Comparison of ENCODE assay signal across 2 cellular contexts in the genomic region with DNA sequence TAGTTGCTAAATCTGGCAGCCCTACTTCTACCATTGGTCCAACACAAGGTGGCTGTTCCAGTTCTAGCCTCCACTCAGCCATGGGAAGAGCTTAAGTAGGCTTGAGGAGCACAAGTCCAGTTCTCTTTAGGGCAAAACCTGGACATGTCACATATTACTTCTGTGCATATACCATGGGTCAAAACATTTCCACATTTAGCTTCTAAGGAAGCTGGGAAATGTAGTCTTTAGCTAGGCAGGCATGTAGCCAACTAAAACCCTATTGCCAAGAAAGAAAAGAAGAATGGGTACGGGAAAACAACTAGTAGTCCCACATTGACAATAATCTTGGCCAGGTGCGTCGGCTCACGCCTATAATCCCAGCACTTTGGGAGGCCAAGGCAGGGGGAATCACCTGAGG.
A peak's percentile ranks its signal among the peaks of the same experiment; 100 is the strongest.
TF ChIP-seq lines count a peak whose summit lies in the region.

No MANE protein-coding gene starts in this region.

TF ChIP-seq in GM23338, 12 proteins besides CTCF, POLR2A, EP300 and RAD21:
- TF ChIP-seq EZH2 (IDR thresholded peaks at IDR 0.05; ENCODE audit: low read depth, unreplicated experiment) (no peak), POLR2AphosphoS5 (IDR thresholded peaks at IDR 0.05; ENCODE audit: low read depth) (no peak), ZNF114 (CRISPR knock-in tag; IDR thresholded peaks at IDR 0.05) (no peak), JUNB (IDR thresholded peaks at IDR 0.05; ENCODE audit: unreplicated experiment) (no peak), CREB1 (CRISPR knock-in tag; IDR thresholded peaks at IDR 0.05; ENCODE audit: low read depth) (no peak), STAT1 (IDR thresholded peaks at IDR 0.05; ENCODE audit: unreplicated experiment) (no peak)

TF ChIP-seq in K562, 482 proteins besides CTCF, POLR2A, EP300 and RAD21:
- TF ChIP-seq HCFC1 (IDR thresholded peaks at IDR 0.05; ENCODE audit: low read depth, low read length): 0 out of 2 replicates have a peak, but pooled peaks have one; percentile 31
- no peak for TF ChIP-seq HNRNPK (IDR thresholded peaks at IDR 0.05; ENCODE audit: low read depth, low read length, poor library complexity, severe bottlenecking)
- no peak for TF ChIP-seq HOXB6 (CRISPR knock-in tag; IDR thresholded peaks at IDR 0.05; ENCODE audit: borderline replicate concordance)
- TF ChIP-seq ZBED1 (IDR thresholded peaks at IDR 0.05): no peak
